Comparison of ENCODE assay signal across 8 cellular contexts in genomic region chr11:35525501-35526175, GRCh38. TPM values are rescaled to one million over a fixed set of nuclear protein-coding genes. Genes with fewer than 3 reads are reported as not detected.
DNase-seq lines count a peak whose midpoint lies in the region; ATAC-seq and TF ChIP-seq lines count a peak whose summit lies in the region.

PAMR1 (minus strand) TSS chr11:35525616; CDS start chr11:35525585, 31 bp downstream.

- H3K9ac ChIP-seq in neuronal stem cell (ENCODE audit: low read depth, low read length, poor library complexity), result peak within 1 kb of the TSS; percentile 89

- H2BK12ac ChIP-seq in neuronal stem cell (ENCODE audit: low read length), result no peak within 1 kb of the TSS

- H2BK5ac ChIP-seq in neuronal stem cell (ENCODE audit: low read length), result peak within 1 kb of the TSS; percentile 14

- ATAC-seq in GM19397 (IDR thresholded peaks at IDR 0.05; ENCODE audit: unreplicated experiment), result no peak

- H3K79me1 ChIP-seq in neuronal stem cell (ENCODE audit: low read depth, low read length), result no peaks in the 10 kb centered on the region

- peaks cover 0 to 75% (median 0%) of the 10 kb centered on the region in 3 experiments for H3K27me3 ChIP-seq in neuronal stem cell (ENCODE audit: control insufficient read depth in 3 of 3, insufficient read depth in 3 of 3, low read depth in 1 of 3, low read length in 3 of 3)

- H3K4me2 ChIP-seq in neuronal stem cell (ENCODE audit: insufficient read depth, low read length, poor library complexity, severe bottlenecking), result peak within 1 kb of the TSS; percentile 69

- DNase-seq in GM13977 (ENCODE audit: low spot score) (peak; percentile 42), NCI-H774 (lab: John Stamatoyannopoulos, UW) (peak; percentile 8), fibroblast of mammary gland (ENCODE audit: low read depth) (peak; percentile 82), neuronal stem cell (ENCODE audit: low spot score) (peak; percentile 58), H4 (ENCODE audit: low spot score) (no peak), NOMO-1 treated with dmso at 0.1 percent for 144 hours (lab: John Stamatoyannopoulos, UW; ENCODE audit: unreplicated experiment) (no peak)
- DNase-seq in NK-92 treated with Interleukin-12 subunit alpha and Interleukin-12 subunit beta, amount 100 ng/mL, for 24 hours (lab: John Stamatoyannopoulos, UW), result no peak

- H3K23ac ChIP-seq in neuronal stem cell (ENCODE audit: low read depth, low read length, poor library complexity), result no peak within 1 kb of the TSS

- peak within 1 kb of the TSS; percentile 1 for H2BK15ac ChIP-seq in neuronal stem cell (ENCODE audit: low read length)

- H3K4me3 ChIP-seq in fibroblast of mammary gland (ENCODE audit: control insufficient read depth, low read depth, low read length), result peak within 1 kb of the TSS; percentile 82
- peak within 1 kb of the TSS in 1 of 2 donors; percentile 86 for H3K4me3 ChIP-seq in neuronal stem cell (ENCODE audit: low read length in 2 of 2)

- WGBS in neuronal stem cell (ENCODE audit: extremely low coverage in 2 of 2, insufficient read length in 2 of 2, insufficient replicate concordance in 1 of 2), 2 donors, result no CpG with 5 or more reads among the region's 34 CpGs

- H3K9me3 ChIP-seq in neuronal stem cell (replicated peaks in 1 of 2; ENCODE audit: control insufficient read depth in 2 of 2, insufficient read depth in 1 of 2, low read depth in 1 of 2, low read length in 2 of 2), result no peaks in the 10 kb centered on the region

- H3K18ac ChIP-seq in neuronal stem cell (ENCODE audit: low read length), result peak within 1 kb of the TSS; percentile 94

- no peak within 1 kb of the TSS for H2BK120ac ChIP-seq in neuronal stem cell (ENCODE audit: low read depth, low read length)

- peak within 1 kb of the TSS; percentile 63 for H2AFZ ChIP-seq in neuronal stem cell (ENCODE audit: low read length)

- peak within 1 kb of the TSS; percentile 12 for H3K27ac ChIP-seq in neuronal stem cell (replicated peaks; ENCODE audit: low read length)

- H4K8ac ChIP-seq in neuronal stem cell (ENCODE audit: low read depth, low read length), result no peak within 1 kb of the TSS

- no peak within 1 kb of the TSS for H3K14ac ChIP-seq in neuronal stem cell (ENCODE audit: low read length)

- H3K4me1 ChIP-seq in neuronal stem cell (ENCODE audit: control insufficient read depth in 2 of 2, insufficient read depth in 1 of 2, low read depth in 1 of 2, low read length in 2 of 2), result peaks cover 0 to 11% of the 10 kb centered on the region in 2 donors

- in situ Hi-C loops in GM13977 (cut with MboI; ENCODE audit: low pct_unique_long_range_greater_than_20kb, low sequenced_read_pairs, unreplicated experiment), result no loop called here

- H4K91ac ChIP-seq in neuronal stem cell (ENCODE audit: low read depth, low read length, poor library complexity), result no peak within 1 kb of the TSS

- H3K4ac ChIP-seq in neuronal stem cell (ENCODE audit: low read length), result no peak within 1 kb of the TSS

- H3K36me3 ChIP-seq in neuronal stem cell (replicated peaks in 1 of 2; ENCODE audit: control insufficient read depth in 2 of 2, insufficient read depth in 2 of 2, low read length in 2 of 2), result no peaks in the 10 kb centered on the region

- TF ChIP-seq CTCF in GM13977 (IDR thresholded peaks at IDR 0.05; ENCODE audit: extremely low read depth, insufficient read depth, missing control alignments), result no peak
- TF ChIP-seq CTCF in fibroblast of mammary gland (conservative IDR thresholded peaks at IDR 0.05; ENCODE audit: control insufficient read depth, insufficient read depth, low read depth, low read length), result no peak

- H2AK5ac ChIP-seq in neuronal stem cell (ENCODE audit: low read depth, low read length), result no peak within 1 kb of the TSS

RNA-seq across cellular contexts. Expression of gene PAMR1, which starts in this region (rescaled TPM):
- polyA plus RNA-seq in neuronal stem cell (2013, experiment 1 of 2), result 51.9 TPM
- 50.1 TPM for polyA plus RNA-seq in neuronal stem cell (2013, experiment 2 of 2)
- 0.06 and 0.35 TPM in 2 replicates for total RNA-seq in H4 (2014; rRNA removed; shearing (Covaris generic))

Comparison
In these comparisons a context has a peak if more than half of its experiments do, and no peak if none do; other contexts are left out.
1. DNase-seq: peak in GM13977 (single experiment), NCI-H774 (single experiment), fibroblast of mammary gland (single experiment) and neuronal stem cell (single experiment); none in NK-92 treated with Interleukin-12 subunit alpha and Interleukin-12 subunit beta, amount 100 ng/mL, for 24 hours (single experiment), H4 (single experiment) and NOMO-1 treated with dmso at 0.1 percent for 144 hours (single experiment).